ENCODE assay signal across 24 cellular contexts in genomic region chr2:121910139-121910538, GRCh38.
"Had no signal": no experiment of that assay in that cellular context is flagged by ENCODE, and none has a peak within 500 bp of the region (broad histone marks: within the 10 kb centered on the region; RNA-seq: fewer than 3 reads in every experiment).

No MANE protein-coding gene starts in this region.

- H3K27ac ChIP-seq: adrenal gland, breast epithelium, Peyer's patch, RWPE1, SJCRH30 had no signal

- DNase-seq: activated CD4-positive, alpha-beta T cell treated with anti-CD3 and anti-CD28 coated beads for 4 hours; activated CD8-positive, alpha-beta memory T cell treated with anti-CD3 and anti-CD28 coated beads, Interleukin-2, amount 50 U/mL, for 48 hours; activated CD8-positive, alpha-beta T cell treated with anti-CD3 and anti-CD28 coated beads, Interleukin-2, amount 10 ng/mL, durations not matched to agents 7 days and 5 days; activated naive CD4-positive, alpha-beta T cell treated with anti-CD3 and anti-CD28 coated beads, Interleukin-2, amount 50 U/mL, for 16 hours; activated naive CD8-positive, alpha-beta T cell treated with anti-CD3 and anti-CD28 coated beads, Interleukin-2, amount 10 ng/mL, durations not matched to agents 7 days and 5 days; activated T-cell treated with anti-CD3 and anti-CD28 coated beads, Interleukin-2, amount 50 U/mL, for 1 hour; adrenal gland; anterior cingulate cortex; central memory CD4-positive, alpha-beta T cell; MG63; MV-4-11; NCI-H1092 treated with DMSO at 0.1 percent for 48 hours; NCI-H1436; NCI-H1694 treated with DMSO at 0.1 percent for 48 hours; NCI-H2029 treated with DMSO at 0.1 percent for 48 hours; NCI-H510A; NCI-H526 treated with DMSO at 0.1 percent for 48 hours; OCI-M1; Peyer's patch; Right ventricle myocardium superior; SJCRH30; SK-N-SH had no signal

- H3K36me3 Mint-ChIP-seq: activated naive CD8-positive, alpha-beta T cell treated with anti-CD3 and anti-CD28 coated beads, Interleukin-2, amount 10 ng/mL, durations not matched to agents 7 days and 5 days had no signal

- H3K9me3 ChIP-seq: adrenal gland, MG63, Peyer's patch, SJCRH30, SK-N-SH had no signal

- H3K4me2 ChIP-seq: SK-N-SH had no signal

- H3K4me3 ChIP-seq: adrenal gland, breast epithelium, MG63, Peyer's patch, SJCRH30 had no signal

- H3K4me1 Mint-ChIP-seq: activated naive CD8-positive, alpha-beta T cell treated with anti-CD3 and anti-CD28 coated beads, Interleukin-2, amount 10 ng/mL, durations not matched to agents 7 days and 5 days had no signal

- H3K36me3 ChIP-seq: adrenal gland, breast epithelium, MG63, Peyer's patch, SJCRH30 had no signal

- H3K4me1 ChIP-seq: adrenal gland, breast epithelium, Peyer's patch, SJCRH30 had no signal

- H3K27ac Mint-ChIP-seq: activated CD8-positive, alpha-beta T cell treated with anti-CD3 and anti-CD28 coated beads, Interleukin-2, amount 10 ng/mL, durations not matched to agents 7 days and 5 days; activated naive CD8-positive, alpha-beta T cell treated with anti-CD3 and anti-CD28 coated beads, Interleukin-2, amount 10 ng/mL, durations not matched to agents 7 days and 5 days had no signal

- H3K9me3 Mint-ChIP-seq: activated naive CD8-positive, alpha-beta T cell treated with anti-CD3 and anti-CD28 coated beads, Interleukin-2, amount 10 ng/mL, durations not matched to agents 7 days and 5 days had no signal

- H3K4me3 Mint-ChIP-seq: activated CD8-positive, alpha-beta T cell treated with anti-CD3 and anti-CD28 coated beads, Interleukin-2, amount 10 ng/mL, durations not matched to agents 7 days and 5 days; activated naive CD8-positive, alpha-beta T cell treated with anti-CD3 and anti-CD28 coated beads, Interleukin-2, amount 10 ng/mL, durations not matched to agents 7 days and 5 days had no signal

- H3K9ac ChIP-seq: SK-N-SH had no signal

- H3K27me3 ChIP-seq: adrenal gland, breast epithelium, MG63, Peyer's patch, SJCRH30 had no signal
